1 cellular context compared by ENCODE assay signal in genomic region chr19:7849631-7850428, GRCh38.
TF ChIP-seq lines count a peak whose summit lies in the region.

No MANE protein-coding gene starts in this region.

TF ChIP-seq in GM23338, 12 proteins besides CTCF, POLR2A, EP300 and RAD21:
- TF ChIP-seq ZNF462 (CRISPR knock-in tag; IDR thresholded peaks at IDR 0.05), result no peak
- no peak for TF ChIP-seq CREB1 (CRISPR knock-in tag; IDR thresholded peaks at IDR 0.05; ENCODE audit: low read depth)
- TF ChIP-seq ZNF331 (CRISPR knock-in tag; IDR thresholded peaks at IDR 0.05; ENCODE audit: low read depth), result no peak
- no peak for TF ChIP-seq STAT1 (IDR thresholded peaks at IDR 0.05; ENCODE audit: unreplicated experiment)
- no peak for TF ChIP-seq EZH2phosphoT487 (IDR thresholded peaks at IDR 0.05; ENCODE audit: unreplicated experiment)
- TF ChIP-seq, protein P1, sequence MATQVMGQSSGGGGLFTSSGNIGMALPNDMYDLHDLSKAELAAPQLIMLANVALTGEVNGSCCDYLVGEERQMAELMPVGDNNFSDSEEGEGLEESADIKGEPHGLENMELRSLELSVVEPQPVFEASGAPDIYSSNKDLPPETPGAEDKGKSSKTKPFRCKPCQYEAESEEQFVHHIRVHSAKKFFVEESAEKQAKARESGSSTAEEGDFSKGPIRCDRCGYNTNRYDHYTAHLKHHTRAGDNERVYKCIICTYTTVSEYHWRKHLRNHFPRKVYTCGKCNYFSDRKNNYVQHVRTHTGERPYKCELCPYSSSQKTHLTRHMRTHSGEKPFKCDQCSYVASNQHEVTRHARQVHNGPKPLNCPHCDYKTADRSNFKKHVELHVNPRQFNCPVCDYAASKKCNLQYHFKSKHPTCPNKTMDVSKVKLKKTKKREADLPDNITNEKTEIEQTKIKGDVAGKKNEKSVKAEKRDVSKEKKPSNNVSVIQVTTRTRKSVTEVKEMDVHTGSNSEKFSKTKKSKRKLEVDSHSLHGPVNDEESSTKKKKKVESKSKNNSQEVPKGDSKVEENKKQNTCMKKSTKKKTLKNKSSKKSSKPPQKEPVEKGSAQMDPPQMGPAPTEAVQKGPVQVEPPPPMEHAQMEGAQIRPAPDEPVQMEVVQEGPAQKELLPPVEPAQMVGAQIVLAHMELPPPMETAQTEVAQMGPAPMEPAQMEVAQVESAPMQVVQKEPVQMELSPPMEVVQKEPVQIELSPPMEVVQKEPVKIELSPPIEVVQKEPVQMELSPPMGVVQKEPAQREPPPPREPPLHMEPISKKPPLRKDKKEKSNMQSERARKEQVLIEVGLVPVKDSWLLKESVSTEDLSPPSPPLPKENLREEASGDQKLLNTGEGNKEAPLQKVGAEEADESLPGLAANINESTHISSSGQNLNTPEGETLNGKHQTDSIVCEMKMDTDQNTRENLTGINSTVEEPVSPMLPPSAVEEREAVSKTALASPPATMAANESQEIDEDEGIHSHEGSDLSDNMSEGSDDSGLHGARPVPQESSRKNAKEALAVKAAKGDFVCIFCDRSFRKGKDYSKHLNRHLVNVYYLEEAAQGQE (IDR thresholded peaks at IDR 0.05; ENCODE audit: unreplicated experiment), result no peak
- TF ChIP-seq JUNB (IDR thresholded peaks at IDR 0.05; ENCODE audit: unreplicated experiment), result no peak
- no peak for TF ChIP-seq ZNF114 (CRISPR knock-in tag; IDR thresholded peaks at IDR 0.05)
- TF ChIP-seq ETS1 (IDR thresholded peaks at IDR 0.05), result no peak
